18 cellular contexts compared by ENCODE assay signal in genomic region chr13:28338742-28339141, GRCh38.
DNase-seq lines count a peak whose midpoint lies in the region; ATAC-seq and TF ChIP-seq lines count a peak whose summit lies in the region.
"Had no signal": no experiment of that assay in that cellular context is flagged by ENCODE, and none has a peak within 500 bp of the region (broad histone marks: within the 10 kb centered on the region; RNA-seq: fewer than 3 reads in every experiment).

No MANE protein-coding gene starts in this region.

- TF ChIP-seq CTCF in IMR-90 (conservative IDR thresholded peaks at IDR 0.05; ENCODE audit: low read depth, low read length) (no peak), PC-3 (conservative IDR thresholded peaks at IDR 0.05; ENCODE audit: low read depth, low read length) (no peak), smooth muscle cell (IDR thresholded peaks at IDR 0.05; ENCODE audit: borderline replicate concordance, insufficient read depth, poor library complexity, severe bottlenecking) (no peak)

- peak overlapping the region; percentile 80; the same call in 2 of the 3 replicates for H2BK15ac ChIP-seq in IMR-90 (ENCODE audit: low read depth, low read length)

- H3K79me2 ChIP-seq in PC-3 (ENCODE audit: low read length) = no peaks in the 10 kb centered on the region
- no peaks in the 10 kb centered on the region for H3K79me2 ChIP-seq in smooth muscle cell (ENCODE audit: low read depth)

- H3K79me1 ChIP-seq in IMR-90 (ENCODE audit: low read depth in 1 of 2, low read length in 2 of 2) = peaks cover 0 to 4% of the 10 kb centered on the region in 2 experiments; a peak in 1 of 4 replicates

- H3K9ac ChIP-seq in IMR-90 (ENCODE audit: low read depth, low read length) (no peak overlapping the region), PC-3 (ENCODE audit: low read length) (no peak overlapping the region), smooth muscle cell (ENCODE audit: low read depth) (no peak overlapping the region)

- H3K9me1 ChIP-seq in IMR-90 (ENCODE audit: insufficient read depth, low read length) = peaks cover 18% of the 10 kb centered on the region; the same call in 1 of the 2 replicates

- WGBS in IMR-90 (ENCODE audit: extremely low coverage in 2 of 2, insufficient read length in 1 of 2), 2 experiments = 100% methylated on average over 1 of the region's 6 CpGs; no CpG with 5 or more reads in 1 of the 2 experiments
- 87% methylated on average over 6 of the region's 6 CpGs for WGBS in smooth muscle cell (ENCODE audit: low lambda C conversion rate)

- intact Hi-C loops in IMR-90 (cut with micrococcal nuclease) (loop anchor here (5.0 kb wide), 1 partner anchor 139 kb away; no protein-coding TSS in a partner anchor), PC-3 (cut with micrococcal nuclease) (no loop called here)

- H3K36me3 ChIP-seq in IMR-90 (ENCODE audit: control insufficient read depth, insufficient read depth, low read length) (no peaks in the 10 kb centered on the region), PC-3 (ENCODE audit: low read depth, low read length) (no peaks in the 10 kb centered on the region), smooth muscle cell (ENCODE audit: low read depth) (no peaks in the 10 kb centered on the region)

- no peak overlapping the region for H3K4me3 ChIP-seq in IMR-90 (ENCODE audit: insufficient read depth, low read depth, low read length)
- no peak overlapping the region for H3K4me3 ChIP-seq in PC-3 (ENCODE audit: low read length)
- H3K4me3 ChIP-seq in smooth muscle cell = no peak overlapping the region

- H3K4me2 ChIP-seq in IMR-90 (ENCODE audit: low read depth, low read length) (no peak overlapping the region; the same call in 1 of the 2 replicates), PC-3 (ENCODE audit: low read length) (no peak overlapping the region), smooth muscle cell (peak overlapping the region; percentile 57)

- H3K27me3 ChIP-seq in IMR-90 (ENCODE audit: control insufficient read depth, insufficient read depth, low read length) (no peaks in the 10 kb centered on the region), PC-3 (ENCODE audit: low read length) (peaks cover 7% of the 10 kb centered on the region; the same call in 1 of the 2 replicates), smooth muscle cell (ENCODE audit: low read depth) (no peaks in the 10 kb centered on the region)

- H3K4me1 ChIP-seq in IMR-90 (ENCODE audit: control insufficient read depth, insufficient read depth, low read length) = peaks cover 29% of the 10 kb centered on the region
- peaks cover 22% of the 10 kb centered on the region for H3K4me1 ChIP-seq in PC-3 (ENCODE audit: insufficient read depth, low read length)
- no peaks in the 10 kb centered on the region for H3K4me1 ChIP-seq in smooth muscle cell (ENCODE audit: low read depth)

- dilution Hi-C loops in IMR-90 (cut with HindIII; ENCODE audit: low sequenced_read_pairs, unreplicated experiment) = no loop called here

- CTCF ChIA-PET in IMR-90 (lab: Yijun Ruan, JAX) = interaction anchor here (1.3 kb wide), 1 partner anchor 14 kb away, joined by 3 read pairs; no protein-coding TSS in a partner anchor
- CTCF ChIA-PET in PC-3 (lab: Charles Lee) = no interaction called here

- H3K56ac ChIP-seq in IMR-90 (ENCODE audit: extremely low read depth, insufficient read depth, low read length) = no peak overlapping the region

- no peak overlapping the region for H2AFZ ChIP-seq in IMR-90 (replicated peaks; ENCODE audit: low read length, poor library complexity)
- no peak overlapping the region for H2AFZ ChIP-seq in PC-3 (ENCODE audit: low read length)
- no peak overlapping the region for H2AFZ ChIP-seq in smooth muscle cell (ENCODE audit: low read depth)

- DNase-seq in IMR-90 (no peak), PC-3 (no peak), left lobe of liver (ENCODE audit: low spot score) (no peak), smooth muscle cell (lab: John Stamatoyannopoulos, UW; ENCODE audit: unreplicated experiment) (no peak), T-helper 2 cell (no peak), SHP77 (lab: John Stamatoyannopoulos, UW) (no peak)
- DNase-seq in activated effector memory CD4-positive, alpha-beta T cell treated with anti-CD3 and anti-CD28 coated beads, Interleukin-2, amount 50 U/mL, for 16 hours = no peak
- DNase-seq: ACHN; C1 segment of cervical spinal cord; CD8-positive, alpha-beta memory T cell; DND-41; KBM-7; NCI-H1105 treated with DMSO at 0.1 percent for 48 hours; NCI-H1694; NCI-H2081 treated with DMSO at 0.1 percent for 48 hours; NCI-H510A; NCI-H774 had no signal

- POLR2A ChIA-PET in IMR-90 (lab: Charles Lee; ENCODE audit: unreplicated experiment) (no interaction called here), PC-3 (lab: Charles Lee; ENCODE audit: unreplicated experiment) (no interaction called here)

- H2AK5ac ChIP-seq in IMR-90 (ENCODE audit: low read depth, low read length) = peak overlapping the region; percentile 88

- H3K18ac ChIP-seq in IMR-90 (ENCODE audit: low read depth, low read length) = peak overlapping the region; percentile 61; the same call in 1 of the 2 replicates

- H3K9me3 ChIP-seq in IMR-90 (ENCODE audit: control insufficient read depth, insufficient read depth, low read length) (no peaks in the 10 kb centered on the region), PC-3 (ENCODE audit: low read length) (no peaks in the 10 kb centered on the region), smooth muscle cell (replicated peaks; ENCODE audit: low read depth) (no peaks in the 10 kb centered on the region)

- H3F3A ChIP-seq in PC-3 (ENCODE audit: low read length, unreplicated experiment) (no peaks in the 10 kb centered on the region), smooth muscle cell (ENCODE audit: low read depth) (peaks cover 31% of the 10 kb centered on the region)

- ATAC-seq in IMR-90 (ENCODE audit: low read depth) (no peak), PC-3 (no peak), left lobe of liver (peak; percentile 10)

- peak overlapping the region; percentile 80 for H2BK120ac ChIP-seq in IMR-90 (ENCODE audit: low read depth, low read length)

- H3K27ac ChIP-seq in IMR-90 (ENCODE audit: insufficient read depth, low read length) = no peak overlapping the region
- H3K27ac ChIP-seq in PC-3 (ENCODE audit: low read length) = 0 out of 2 replicates have a peak overlapping the region, but pooled peaks have one; percentile 5
- peak overlapping the region; percentile 84 for H3K27ac ChIP-seq in smooth muscle cell (ENCODE audit: low read depth)
- H3K27ac ChIP-seq: RWPE1 had no signal

- H3K9me2 ChIP-seq in PC-3 (replicated peaks; ENCODE audit: low read length) = no peaks in the 10 kb centered on the region

- TF ChIP-seq RAD21 in IMR-90 (IDR thresholded peaks at IDR 0.05; ENCODE audit: low read length) = no peak

- H4K5ac ChIP-seq in IMR-90 (ENCODE audit: low read depth, low read length) = peak overlapping the region; percentile 30; the same call in 1 of the 2 replicates

- H4K91ac ChIP-seq in IMR-90 (ENCODE audit: insufficient read depth, low read depth, low read length) = peak overlapping the region; percentile 75

- H4K20me1 ChIP-seq in IMR-90 (ENCODE audit: insufficient read depth, low read length) (no peaks in the 10 kb centered on the region), PC-3 (ENCODE audit: low read length) (no peaks in the 10 kb centered on the region), smooth muscle cell (ENCODE audit: low read depth) (no peaks in the 10 kb centered on the region)

- H4K8ac ChIP-seq in IMR-90 (ENCODE audit: low read depth in 2 of 2, low read length in 2 of 2) = peak overlapping the region in 1 of 2 experiments; percentile 29; a peak in 1 of 4 replicates

- peak overlapping the region; percentile 49; the same call in 1 of the 2 replicates for H3K23ac ChIP-seq in IMR-90 (ENCODE audit: low read depth, low read length)

- BruUV-seq in IMR-90 (replicated peaks; lab: Mats Ljungman, UMichigan) = no TSS peak
- BruUV-seq in PC-3 (replicated peaks; lab: Mats Ljungman, UMichigan) = no TSS peak

- peak overlapping the region; percentile 49 for H3K14ac ChIP-seq in IMR-90 (replicated peaks; ENCODE audit: low read depth, low read length)

- H3K4ac ChIP-seq in IMR-90 (ENCODE audit: low read depth, low read length) = peak overlapping the region; percentile 52

- H2BK20ac ChIP-seq in IMR-90 (ENCODE audit: low read depth, low read length) = peak overlapping the region; percentile 83

- H2BK5ac ChIP-seq in IMR-90 (ENCODE audit: low read depth, low read length, poor library complexity, severe bottlenecking) = peak overlapping the region; percentile 39

- in situ Hi-C loops in IMR-90 (cut with MboI; ENCODE audit: low sequenced_read_pairs) = no loop called here

- H2AK9ac ChIP-seq in IMR-90 (replicated peaks; ENCODE audit: low read depth, low read length, poor library complexity) = no peak overlapping the region

- no peak for TF ChIP-seq POLR2A in IMR-90 (IDR thresholded peaks at IDR 0.05; ENCODE audit: low read depth, low read length)

TF ChIP-seq in IMR-90, 13 proteins besides CTCF, POLR2A, EP300 and RAD21:
- no peak for TF ChIP-seq SMC3 (IDR thresholded peaks at IDR 0.05; ENCODE audit: low read depth, low read length)
- TF ChIP-seq MAZ (IDR thresholded peaks at IDR 0.05; ENCODE audit: borderline replicate concordance, low read depth, low read length) = no peak
- no peak for TF ChIP-seq RCOR1 (IDR thresholded peaks at IDR 0.05; ENCODE audit: insufficient replicate concordance, low read length)
